11 cellular contexts compared by ENCODE assay signal in genomic region chr3:178705925-178706324, GRCh38.
DNase-seq lines count a peak whose midpoint lies in the region; ATAC-seq and TF ChIP-seq lines count a peak whose summit lies in the region.
"Had no signal": no experiment of that assay in that cellular context is flagged by ENCODE, and none has a peak within 500 bp of the region (broad histone marks: within the 10 kb centered on the region; RNA-seq: fewer than 3 reads in every experiment).

No MANE protein-coding gene starts in this region.

- no peak overlapping the region for H2AFZ ChIP-seq in fibroblast of lung (ENCODE audit: low read length)

- H3K4me2 ChIP-seq in fibroblast of lung (ENCODE audit: extremely low read depth, insufficient read depth, low read length), result no peak overlapping the region

- no peak overlapping the region for H3K9ac ChIP-seq in fibroblast of lung (ENCODE audit: insufficient read depth, low read length)

- H3K4me3 Mint-ChIP-seq in natural killer cell treated with Interleukin-12 subunit alpha and Interleukin-12 subunit beta and Interleukin-15 and Interleukin-18, amount 100 ng/mL, for 72 hours, result no peak overlapping the region
- H3K4me3 Mint-ChIP-seq: naive B cell had no signal

- DNase-seq in AG09319 (ENCODE audit: extremely low read depth, low read depth), result peak; percentile 5
- peak; percentile 75 for DNase-seq in HFF-Myc (ENCODE audit: extremely low read depth, low read depth)
- peak; percentile 25 for DNase-seq in NCI-H82 (lab: John Stamatoyannopoulos, UW)
- peak; percentile 17 to 26 for DNase-seq in fibroblast of lung (ENCODE audit: low read depth in 2 of 2)
- DNase-seq in right cardiac atrium, result no peak
- no peak for DNase-seq in ureter (ENCODE audit: low spot score)
- DNase-seq in SK-N-DZ (ENCODE audit: low spot score), result no peak
- no peak for DNase-seq in natural killer cell treated with Interleukin-12 subunit alpha and Interleukin-12 subunit beta and Interleukin-15 and Interleukin-18, amount 100 ng/mL, for 72 hours (ENCODE audit: low spot score)
- DNase-seq: GF-D8, naive B cell, NCI-H187 had no signal

- H3K27ac Mint-ChIP-seq in natural killer cell treated with Interleukin-12 subunit alpha and Interleukin-12 subunit beta and Interleukin-15 and Interleukin-18, amount 100 ng/mL, for 72 hours, result no peak overlapping the region

- H3K36me3 Mint-ChIP-seq in natural killer cell treated with Interleukin-12 subunit alpha and Interleukin-12 subunit beta and Interleukin-15 and Interleukin-18, amount 100 ng/mL, for 72 hours, result no peaks in the 10 kb centered on the region
- H3K36me3 Mint-ChIP-seq: naive B cell had no signal

- peaks cover 5% of the 10 kb centered on the region for H3K9me3 Mint-ChIP-seq in natural killer cell treated with Interleukin-12 subunit alpha and Interleukin-12 subunit beta and Interleukin-15 and Interleukin-18, amount 100 ng/mL, for 72 hours

- WGBS in right cardiac atrium, result 68% methylated on average over 4 of the region's 4 CpGs

- no peak for TF ChIP-seq CTCF in AG09319 (IDR thresholded peaks at IDR 0.05; ENCODE audit: low read depth, low read length)
- no peak for TF ChIP-seq CTCF in HFF-Myc (IDR thresholded peaks at IDR 0.05; ENCODE audit: low read depth, low read length, missing control alignments)
- no peak for TF ChIP-seq CTCF in fibroblast of lung (conservative IDR thresholded peaks at IDR 0.05 in 1 of 2, IDR thresholded peaks at IDR 0.05 in 1 of 2; ENCODE audit: low read depth in 1 of 2, low read length in 2 of 2)

- no peak for ATAC-seq in right cardiac atrium
- no peak for ATAC-seq in natural killer cell treated with Interleukin-12 subunit alpha and Interleukin-12 subunit beta and Interleukin-15 and Interleukin-18, amount 100 ng/mL, for 72 hours

- H3K27ac ChIP-seq in fibroblast of lung (ENCODE audit: insufficient read depth, low read length) (no peak overlapping the region), right cardiac atrium (ENCODE audit: low read length) (no peak overlapping the region)

- H3K27me3 ChIP-seq in fibroblast of lung (ENCODE audit: control insufficient read depth, insufficient read depth, low read length) (no peaks in the 10 kb centered on the region), right cardiac atrium (ENCODE audit: control insufficient read depth, insufficient read depth) (no peaks in the 10 kb centered on the region)

- no peaks in the 10 kb centered on the region for H3K4me1 Mint-ChIP-seq in natural killer cell treated with Interleukin-12 subunit alpha and Interleukin-12 subunit beta and Interleukin-15 and Interleukin-18, amount 100 ng/mL, for 72 hours (ENCODE audit: low read depth in 2 of 2)

- H3K36me3 ChIP-seq in fibroblast of lung (ENCODE audit: control insufficient read depth, insufficient read depth, low read length), result no peaks in the 10 kb centered on the region

- no peak overlapping the region for H3K4me3 ChIP-seq in HFF-Myc (replicated peaks; ENCODE audit: low read depth, low read length)
- H3K4me3 ChIP-seq in fibroblast of lung (replicated peaks in 1 of 4; ENCODE audit: control extremely low read depth in 1 of 4, insufficient read depth in 1 of 4, low read depth in 3 of 4, low read length in 4 of 4), result no peak overlapping the region
- no peak overlapping the region for H3K4me3 ChIP-seq in right cardiac atrium (ENCODE audit: low read length)

- no peaks in the 10 kb centered on the region for H3K79me2 ChIP-seq in fibroblast of lung (ENCODE audit: control insufficient read depth, insufficient read depth, low read length)

- intact Hi-C loops in right cardiac atrium (cut with DNase I), result no loop called here

- no peaks in the 10 kb centered on the region for H3K27me3 Mint-ChIP-seq in natural killer cell treated with Interleukin-12 subunit alpha and Interleukin-12 subunit beta and Interleukin-15 and Interleukin-18, amount 100 ng/mL, for 72 hours
- H3K27me3 Mint-ChIP-seq: naive B cell had no signal

- H3K9me3 ChIP-seq in fibroblast of lung (ENCODE audit: control insufficient read depth, insufficient read depth, low read depth, low read length), result no peaks in the 10 kb centered on the region
- no peaks in the 10 kb centered on the region for H3K9me3 ChIP-seq in right cardiac atrium (ENCODE audit: control insufficient read depth, low read length)

- no peaks in the 10 kb centered on the region for H4K20me1 ChIP-seq in fibroblast of lung (ENCODE audit: control insufficient read depth, extremely low read depth, insufficient read depth, low read length)

- H3K4me1 ChIP-seq in fibroblast of lung (ENCODE audit: control insufficient read depth, extremely low read depth, insufficient read depth, low read length) (peaks cover 6% of the 10 kb centered on the region), right cardiac atrium (ENCODE audit: control insufficient read depth, insufficient read depth, low read length) (peaks cover 2% of the 10 kb centered on the region)

Comparison
In these comparisons a context has a peak if more than half of its experiments do, and no peak if none do; other contexts are left out.
1. DNase-seq: peak in AG09319 (single experiment), HFF-Myc (single experiment), NCI-H82 (single experiment) and fibroblast of lung (2 of 2); none in right cardiac atrium (0 of 3), ureter (single experiment), SK-N-DZ (single experiment) and natural killer cell treated with Interleukin-12 subunit alpha and Interleukin-12 subunit beta and Interleukin-15 and Interleukin-18, amount 100 ng/mL, for 72 hours (single experiment).